In the genomic region with DNA sequence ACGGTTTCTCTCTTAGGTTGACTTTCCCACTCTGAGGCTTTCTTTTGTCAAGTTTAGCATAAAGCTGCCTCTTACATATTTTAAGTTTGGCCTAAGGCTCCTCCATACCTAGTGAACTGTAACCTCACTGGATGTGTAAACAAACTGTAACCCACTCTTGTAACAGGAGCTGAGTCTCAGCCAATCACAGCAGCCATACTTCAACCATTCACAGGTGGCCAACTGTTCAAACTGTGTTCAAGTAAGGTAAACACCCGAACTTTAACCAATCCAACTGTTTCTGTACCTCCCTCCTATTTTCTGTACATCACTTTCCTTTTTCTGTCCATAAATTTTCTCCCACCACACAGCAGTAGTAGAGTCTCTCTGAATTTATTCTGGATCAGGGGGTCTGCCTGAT, we compare ENCODE assay signal across 1 cellular context.
TF ChIP-seq lines count a peak whose summit lies in the region.

No MANE protein-coding gene starts in this region.

TF ChIP-seq in GM23338, 12 proteins besides CTCF, POLR2A, EP300 and RAD21 (continued from another document):
- TF ChIP-seq ZNF462 (CRISPR knock-in tag; IDR thresholded peaks at IDR 0.05) (no peak), ZNF114 (CRISPR knock-in tag; IDR thresholded peaks at IDR 0.05) (no peak), CREB1 (CRISPR knock-in tag; IDR thresholded peaks at IDR 0.05; ENCODE audit: low read depth) (no peak), ZNF331 (CRISPR knock-in tag; IDR thresholded peaks at IDR 0.05; ENCODE audit: low read depth) (no peak), POLR2AphosphoS5 (IDR thresholded peaks at IDR 0.05; ENCODE audit: low read depth) (no peak), STAT1 (IDR thresholded peaks at IDR 0.05; ENCODE audit: unreplicated experiment) (no peak), EZH2phosphoT487 (IDR thresholded peaks at IDR 0.05; ENCODE audit: unreplicated experiment) (no peak), NANOG (IDR thresholded peaks at IDR 0.05; ENCODE audit: borderline replicate concordance) (no peak)
